In the genomic region with DNA sequence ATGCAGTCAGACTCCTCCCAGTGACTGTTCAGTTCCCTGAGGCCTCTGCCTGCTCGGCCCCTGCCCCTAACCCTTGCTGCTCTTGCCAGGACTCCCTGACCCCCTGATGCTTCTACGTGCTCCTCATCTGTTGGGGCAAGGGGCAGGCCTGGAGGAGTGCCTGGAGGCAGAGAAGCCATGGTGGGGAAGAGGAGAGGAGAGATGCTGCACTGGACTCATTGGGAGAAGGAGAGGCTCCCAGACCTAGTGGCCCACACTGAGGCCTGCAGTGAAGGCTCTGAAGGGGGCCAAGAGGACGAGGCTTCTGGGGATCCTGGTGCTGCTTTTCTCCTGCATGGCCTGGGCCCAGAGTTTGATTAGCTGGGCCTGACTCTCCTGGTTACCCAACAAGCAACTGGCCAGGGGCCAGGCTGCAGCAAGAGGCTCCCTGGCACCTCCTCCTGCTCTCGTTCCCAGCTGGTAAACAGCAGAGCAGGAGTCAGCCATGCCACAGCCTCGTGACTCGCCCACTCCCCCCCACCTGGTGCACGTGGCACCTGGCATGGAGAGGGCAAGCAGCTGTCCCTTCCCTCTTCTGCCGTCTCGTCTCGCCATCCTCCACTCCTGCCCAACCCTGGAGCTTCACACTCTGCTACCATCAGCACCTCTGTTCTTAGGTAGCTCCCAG, we compare ENCODE assay signal across 8 cellular contexts. TPM values are rescaled to one million over a fixed set of nuclear protein-coding genes. Genes with fewer than 3 reads are reported as not detected.
DNase-seq lines count a peak whose midpoint lies in the region; ATAC-seq and TF ChIP-seq lines count a peak whose summit lies in the region.

No MANE protein-coding gene starts in this region.

- no peaks in the 10 kb centered on the region for H3K79me2 ChIP-seq in DND-41 (ENCODE audit: insufficient read depth, low read length)

- H3K9me3 ChIP-seq in DND-41 (ENCODE audit: insufficient read depth, low read length, severe bottlenecking) (no peaks in the 10 kb centered on the region), psoas muscle (no peaks in the 10 kb centered on the region)

- H3K36me3 ChIP-seq in DND-41 (ENCODE audit: insufficient read depth, low read length) (no peaks in the 10 kb centered on the region), psoas muscle (ENCODE audit: insufficient read depth in 1 of 2, low read depth in 1 of 2) (no peaks in the 10 kb centered on the region)

- H3K27ac ChIP-seq in DND-41 (ENCODE audit: low read length) (peak overlapping the region; percentile 14), psoas muscle (peak overlapping the region; percentile 96)

- H3K27me3 ChIP-seq in DND-41 (ENCODE audit: insufficient read depth, low read length, poor library complexity) = no peaks in the 10 kb centered on the region
- peaks cover 0 to 2% (median 0%) of the 10 kb centered on the region in 3 donors for H3K27me3 ChIP-seq in psoas muscle (ENCODE audit: insufficient read depth in 3 of 3, low read length in 2 of 3)

- no peak overlapping the region for H3K4me2 ChIP-seq in DND-41 (ENCODE audit: insufficient read depth, low read length)

- H2AFZ ChIP-seq in DND-41 (ENCODE audit: low read depth, low read length) = no peak overlapping the region

- no peak for TF ChIP-seq CTCF in DND-41 (IDR thresholded peaks at IDR 0.05; ENCODE audit: borderline replicate concordance, extremely low read depth, low read length, poor library complexity, severe bottlenecking)
- TF ChIP-seq CTCF in fibroblast of mammary gland (conservative IDR thresholded peaks at IDR 0.05; ENCODE audit: control insufficient read depth, insufficient read depth, low read depth, low read length) = no peak
- no peak for TF ChIP-seq CTCF in psoas muscle (IDR thresholded peaks at IDR 0.05)

- DNase-seq in DND-41 (no peak), NCI-H446 treated with DMSO at 0.1 percent for 48 hours (lab: John Stamatoyannopoulos, UW) (peak; percentile 64), fibroblast of mammary gland (ENCODE audit: low read depth) (peak; percentile 45), psoas muscle (peak; percentile 90 to 97), HuH-7 (ENCODE audit: low spot score) (no peak), KG1 (lab: John Stamatoyannopoulos, UW) (no peak)
- no peak for DNase-seq in effector CD8-positive, alpha-beta T cell (lab: John Stamatoyannopoulos, UW)

- H3K9ac ChIP-seq in DND-41 (ENCODE audit: low read depth, low read length) = no peak overlapping the region

- ATAC-seq in DND-41 (ENCODE audit: insufficient read depth, low read depth) (no peak), psoas muscle (peak; percentile 80 to 87 (median 84)), HG03354 (IDR thresholded peaks at IDR 0.05; ENCODE audit: poor library complexity, severe bottlenecking, unreplicated experiment) (no peak)

- intact Hi-C loops in psoas muscle (cut with DNase I) = loop anchor here in 1 of 2 donors (10.0 kb wide), 3 partner anchors 68 to 368 kb away; a partner anchor contains a TSS

- WGBS in psoas muscle, 3 donors = 21 to 49% (median 22%) methylated on average over 9 to 10 of the region's 10 CpGs

- no peaks in the 10 kb centered on the region for H4K20me1 ChIP-seq in DND-41 (ENCODE audit: insufficient read depth, low read length)

- H3K4me3 ChIP-seq in DND-41 (ENCODE audit: low read depth in 1 of 2, low read length in 2 of 2) = no peak overlapping the region
- H3K4me3 ChIP-seq in fibroblast of mammary gland (ENCODE audit: control insufficient read depth, low read depth, low read length) = no peak overlapping the region
- peak overlapping the region; percentile 74 for H3K4me3 ChIP-seq in psoas muscle

- peaks cover 70% of the 10 kb centered on the region for H3K4me1 ChIP-seq in DND-41 (ENCODE audit: insufficient read depth, low read length)
- peaks cover 34% of the 10 kb centered on the region for H3K4me1 ChIP-seq in psoas muscle

RNA-seq across cellular contexts. Expression of a gene that starts 0.8 kb away (rescaled TPM):
- 100 to 1,000 TPM in 1 of 4 donors, 10 to 100 TPM in 3; 35.0 to 109 (median 67.7) TPM for total RNA-seq in psoas muscle
- polyA plus RNA-seq in psoas muscle = 10 to 100 TPM in 2 of 3 donors, 1 to 10 TPM in 1; 3.5 to 89.2 (median 62.9) TPM

RNA-seq across cellular contexts. Expression of a gene that starts 7.2 kb away (rescaled TPM):
- total RNA-seq in psoas muscle = under 1 TPM in 1 of 4 donors, not detected in 3; 0.47 TPM
- not detected for polyA plus RNA-seq in psoas muscle

RNA-seq across cellular contexts. Expression of a gene that starts 21.1 kb away (rescaled TPM):
- not detected for total RNA-seq in psoas muscle
- polyA plus RNA-seq in psoas muscle = not detected

RNA-seq across cellular contexts. Expression of a gene that starts 27.2 kb away (rescaled TPM):
- 10 to 100 TPM in 1 of 4 donors, 1 to 10 TPM in 3; 3.6 to 18.2 (median 6.9) TPM for total RNA-seq in psoas muscle
- 1 to 10 TPM in 2 of 3 donors, under 1 TPM in 1; 0.36 to 4.6 (median 3.6) TPM for polyA plus RNA-seq in psoas muscle

RNA-seq across cellular contexts. Expression of a gene that starts 42.2 kb away (rescaled TPM):
- 10 to 100 TPM in 1 of 4 donors, 1 to 10 TPM in 3; 4.1 to 12.1 (median 5.8) TPM for total RNA-seq in psoas muscle
- polyA plus RNA-seq in psoas muscle = 1 to 10 TPM; 2.4 to 8.1 (median 3.6) TPM

Comparison
In these comparisons a context has a peak if more than half of its experiments do, and no peak if none do; other contexts are left out.
1. ATAC-seq: peak in psoas muscle (4 of 4); none in DND-41 (single experiment) and HG03354 (single experiment).
2. DNase-seq: peak in NCI-H446 treated with DMSO at 0.1 percent for 48 hours (single experiment), fibroblast of mammary gland (single experiment) and psoas muscle (2 of 2); none in DND-41 (single experiment), effector CD8-positive, alpha-beta T cell (single experiment), HuH-7 (single experiment) and KG1 (single experiment).